ENCODE assay signal across 8 cellular contexts in the genomic region with DNA sequence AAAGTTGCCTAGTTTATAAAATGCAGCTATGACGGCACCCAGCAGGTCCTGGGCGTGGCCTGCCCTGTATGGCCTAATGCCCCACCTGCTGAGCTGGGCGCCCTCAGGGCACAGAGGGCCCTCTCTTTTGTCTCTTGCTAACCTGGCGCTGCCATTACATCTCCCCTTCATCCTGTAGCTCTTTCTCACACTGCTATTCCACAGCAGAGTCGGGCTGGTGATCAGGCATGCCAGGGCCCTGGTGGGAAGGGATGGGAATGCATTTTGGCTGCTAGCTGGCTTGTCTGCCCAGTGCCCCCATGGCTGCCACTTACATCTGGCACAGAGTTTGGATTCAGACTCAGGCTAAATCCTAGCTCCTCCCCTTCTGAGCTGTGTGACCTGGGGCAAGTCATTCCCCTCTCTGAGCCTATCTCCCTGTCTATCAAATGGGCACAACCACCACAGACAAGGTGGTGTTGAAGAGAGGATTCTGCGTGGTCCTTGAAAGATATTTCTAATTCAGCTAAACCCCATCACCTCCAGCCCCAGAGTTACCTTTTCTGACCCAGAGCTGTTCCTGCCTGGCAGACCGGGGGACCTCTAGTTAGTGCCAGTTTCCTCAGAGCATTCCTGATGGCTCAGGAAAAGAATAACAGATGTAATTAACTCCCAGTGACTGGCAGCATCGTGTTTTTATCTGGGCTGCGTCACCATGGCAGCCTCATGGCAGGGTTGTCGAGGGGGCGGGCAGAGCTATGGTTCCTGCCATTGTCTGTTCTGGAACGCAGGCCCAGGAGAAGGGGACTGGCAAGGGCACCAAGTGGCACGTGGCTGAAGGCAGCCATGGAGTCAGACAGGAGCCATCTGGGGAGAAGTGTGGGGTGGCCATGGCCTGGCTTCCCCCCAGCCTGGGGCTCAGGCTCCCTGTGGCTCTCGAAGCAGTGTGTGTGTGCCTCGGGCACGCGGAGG. TPM values are rescaled to one million over a fixed set of nuclear protein-coding genes. Genes with fewer than 3 reads are reported as not detected.
A peak's percentile ranks its signal among the peaks of the same experiment; 100 is the strongest.
DNase-seq lines count a peak whose midpoint lies in the region; ATAC-seq lines count a peak whose summit lies in the region.

No MANE protein-coding gene starts in this region.

- intact Hi-C loops in posterior cingulate gyrus (cut with DNase I) (loop anchor here (10.0 kb wide), 1 partner anchor 138 kb away; a partner anchor contains a TSS), left cardiac atrium (cut with DNase I) (loop anchor here in 1 of 2 donors (5.0 kb wide), 2 partner anchors 46 to 61 kb away; a partner anchor contains a TSS)

- no peaks in the 10 kb centered on the region for H3K9me3 Mint-ChIP-seq in T-helper 1 cell treated with Interleukin-12 subunit alpha and Interleukin-12 subunit beta and Interleukin-4 antibody, amounts not matched to agents 30 μg/mL and 1 μg/mL, for 36 hours

- H3K27me3 Mint-ChIP-seq in T-helper 1 cell treated with Interleukin-12 subunit alpha and Interleukin-12 subunit beta and Interleukin-4 antibody, amounts not matched to agents 30 μg/mL and 1 μg/mL, for 36 hours (ENCODE audit: low read depth), result peaks cover 35% of the 10 kb centered on the region

- DNase-seq in T-helper 1 cell (no peak), NCI-H446 treated with DMSO at 0.1 percent for 48 hours (lab: John Stamatoyannopoulos, UW) (peak; percentile 11), dermis microvascular lymphatic vessel endothelial cell (ENCODE audit: low read depth in 2 of 2) (peak; percentile 56 to 73), posterior cingulate gyrus (peak in 8 of 10 donors; percentile 40 to 91 (median 65)), AML-193 (lab: John Stamatoyannopoulos, UW) (no peak), left cardiac atrium (no peak)

- H3K4me3 Mint-ChIP-seq in T-helper 1 cell treated with Interleukin-12 subunit alpha and Interleukin-12 subunit beta and Interleukin-4 antibody, amounts not matched to agents 30 μg/mL and 1 μg/mL, for 36 hours, result no peak overlapping the region

- ATAC-seq in left cardiac atrium (no peak), GM21723 (IDR thresholded peaks at IDR 0.05; ENCODE audit: unreplicated experiment) (no peak)

- H3K27ac Mint-ChIP-seq in T-helper 1 cell treated with Interleukin-12 subunit alpha and Interleukin-12 subunit beta and Interleukin-4 antibody, amounts not matched to agents 30 μg/mL and 1 μg/mL, for 36 hours, result peak overlapping the region; percentile 66

- H3K4me1 Mint-ChIP-seq in T-helper 1 cell treated with Interleukin-12 subunit alpha and Interleukin-12 subunit beta and Interleukin-4 antibody, amounts not matched to agents 30 μg/mL and 1 μg/mL, for 36 hours (ENCODE audit: low read depth), result peaks cover 11% of the 10 kb centered on the region

- no peaks in the 10 kb centered on the region for H3K36me3 Mint-ChIP-seq in T-helper 1 cell treated with Interleukin-12 subunit alpha and Interleukin-12 subunit beta and Interleukin-4 antibody, amounts not matched to agents 30 μg/mL and 1 μg/mL, for 36 hours (ENCODE audit: low read depth)

RNA-seq across cellular contexts. Expression of a gene that starts 6.3 kb away (rescaled TPM):
- 2.1 and 2.2 TPM in 2 replicates for total RNA-seq in dermis microvascular lymphatic vessel endothelial cell
- total RNA-seq in left cardiac atrium, result 1 to 10 TPM in 1 of 2 donors, under 1 TPM in 1; 0.59 to 1.6 TPM

RNA-seq across cellular contexts. Expression of a gene that starts 20.5 kb away (rescaled TPM):
- 95.9 and 134 TPM in 2 replicates for total RNA-seq in dermis microvascular lymphatic vessel endothelial cell
- 10 to 100 TPM; 30.2 to 55.1 TPM for total RNA-seq in left cardiac atrium

RNA-seq across cellular contexts. Expression of a gene that starts 26.5 kb away (rescaled TPM):
- total RNA-seq in dermis microvascular lymphatic vessel endothelial cell, result 15.4 and 18.0 TPM in 2 replicates
- total RNA-seq in left cardiac atrium, result 10 to 100 TPM; 14.6 to 20.1 TPM

RNA-seq across cellular contexts. Expression of a gene that starts 43.6 kb away (rescaled TPM):
- total RNA-seq in dermis microvascular lymphatic vessel endothelial cell (0.51 and 0.89 TPM in 2 replicates), left cardiac atrium (under 1 TPM; 0.27 to 0.39 TPM)

RNA-seq across cellular contexts. Expression of a gene that starts 44.4 kb away (rescaled TPM):
- total RNA-seq in dermis microvascular lymphatic vessel endothelial cell, result 31.5 and 53.2 TPM in 2 replicates
- 10 to 100 TPM; 50.5 to 94.5 TPM for total RNA-seq in left cardiac atrium

Comparison
In these comparisons a context has a peak if more than half of its experiments do, and no peak if none do; other contexts are left out.
1. DNase-seq: peak in NCI-H446 treated with DMSO at 0.1 percent for 48 hours (single experiment), dermis microvascular lymphatic vessel endothelial cell (2 of 2) and posterior cingulate gyrus (8 of 10); none in T-helper 1 cell (0 of 5), AML-193 (0 of 2) and left cardiac atrium (single experiment).